In genomic region chr14:22991852-22992251, GRCh38 we compare ENCODE assay signal across 25 cellular contexts. TPM values are rescaled to one million over a fixed set of nuclear protein-coding genes. Genes with fewer than 3 reads are reported as not detected.
"Had no signal": no experiment of that assay in that cellular context is flagged by ENCODE, and none has a peak within 500 bp of the region (broad histone marks: within the 10 kb centered on the region; RNA-seq: fewer than 3 reads in every experiment).

No MANE protein-coding gene starts in this region.

- ATAC-seq: activated CD8-positive, alpha-beta T cell treated with anti-CD3 and anti-CD28 coated beads for 36 hours; activated naive CD4-positive, alpha-beta T cell treated with anti-CD3 and anti-CD28 coated beads, Interleukin-2, amount 50 U/mL, for 72 hours; activated T-cell treated with anti-CD3 and anti-CD28 coated beads, Interleukin-2, amount 50 U/mL, for 4 hours; K562 had no signal

- DNase-seq: activated CD4-positive, alpha-beta T cell treated with anti-CD3 and anti-CD28 coated beads, Interleukin-2, amount 10 ng/mL, durations not matched to agents 24 days and 14 days; activated CD4-positive, alpha-beta T cell treated with anti-CD3 and anti-CD28 coated beads, Interleukin-2, amount 50 U/mL, for 4 hours; activated CD8-positive, alpha-beta T cell treated with anti-CD3 and anti-CD28 coated beads for 36 hours; activated gamma-delta T cell treated with Interleukin-2 at 50 U/mL for 16 hours; activated naive CD4-positive, alpha-beta T cell treated with anti-CD3 and anti-CD28 coated beads for 36 hours; activated T-cell treated with anti-CD3 and anti-CD28 coated beads, Interleukin-2, amount 50 U/mL, for 4 hours; adrenal gland; anterior cingulate cortex; NCI-H1048; NCI-H1105 treated with DMSO at 0.1 percent for 48 hours; NCI-H1436; NCI-H1694 treated with DMSO at 0.1 percent for 48 hours; NCI-H2029; NCI-H510A; NCI-H526; NCI-H748 treated with DMSO at 0.1 percent for 48 hours; SHP77; SJCRH30 had no signal

RNA-seq across cellular contexts. Expression of gene PSMB11, which starts 50.2 kb away (rescaled TPM):
- total RNA-seq: activated CD4-positive, alpha-beta T cell treated with anti-CD3 and anti-CD28 coated beads, Interleukin-2, amount 10 ng/mL, durations not matched to agents 24 days and 14 days; activated CD8-positive, alpha-beta memory T cell treated with anti-CD3 and anti-CD28 coated beads for 36 hours; activated CD8-positive, alpha-beta T cell treated with anti-CD3 and anti-CD28 coated beads for 36 hours; activated naive CD4-positive, alpha-beta T cell treated with anti-CD3 and anti-CD28 coated beads for 36 hours; activated naive CD4-positive, alpha-beta T cell treated with anti-CD3 and anti-CD28 coated beads, Interleukin-2, amount 50 U/mL, for 72 hours; activated T-cell treated with anti-CD3 and anti-CD28 coated beads, Interleukin-2, amount 50 U/mL, for 4 hours; activated T-helper 1 cell treated with anti-CD3 and anti-CD28 coated beads, Interleukin-12 subunit alpha, Interleukin-12 subunit beta, Interleukin-2, Interleukin-4 antibody, amounts not matched to agents 30 ng/mL and 10 ng/mL and 1 ng/mL, durations not matched to agents 14 hours and 24 hours and 36 hours; adrenal gland; K562; M059J; OCI-LY7; SJCRH30; T-helper 1 cell treated with Interleukin-12 subunit alpha and Interleukin-12 subunit beta and Interleukin-4 antibody, amounts not matched to agents 30 ng/mL and 1 ng/mL, for 36 hours had no signal
